ENCODE assay signal across 25 cellular contexts in the genomic region with DNA sequence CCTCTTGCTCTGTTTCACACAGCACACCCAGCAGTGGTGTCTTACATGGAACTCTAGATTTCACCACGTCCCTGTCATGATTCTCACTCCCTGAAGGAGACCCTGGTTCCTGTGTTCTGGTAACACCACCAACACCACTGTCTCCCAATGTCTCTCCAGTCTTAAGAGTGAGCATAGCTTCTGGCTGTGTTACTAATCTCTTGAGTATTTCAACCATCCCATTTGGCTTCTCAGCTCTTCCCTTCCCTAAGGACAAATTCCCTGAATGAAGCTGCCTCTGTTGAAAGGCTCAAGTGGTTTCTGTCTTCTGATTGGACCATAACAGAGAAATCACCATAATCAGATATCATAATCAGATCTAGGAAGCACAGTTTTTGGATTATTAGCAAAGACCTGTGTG.
A peak's percentile ranks its signal among the peaks of the same experiment; 100 is the strongest.
DNase-seq lines count a peak whose midpoint lies in the region; ATAC-seq, FAIRE-seq and TF ChIP-seq lines count a peak whose summit lies in the region.
"Had no signal": no experiment of that assay in that cellular context is flagged by ENCODE, and none has a peak within 500 bp of the region (broad histone marks: within the 10 kb centered on the region; RNA-seq: fewer than 3 reads in every experiment).

No MANE protein-coding gene starts in this region.

- POLR2A ChIA-PET in activated CD4-positive, alpha-beta memory T cell treated with anti-CD3 and anti-CD28 coated beads, Interleukin-2, amount 10 ng/mL, durations not matched to agents 7 days and 5 days (lab: Charles Lee) = no interaction called here

- no peaks in the 10 kb centered on the region for H3K27me3 Mint-ChIP-seq in astrocyte (ENCODE audit: low read depth, unreplicated experiment)
- H3K27me3 Mint-ChIP-seq in activated CD4-positive, alpha-beta memory T cell treated with anti-CD3 and anti-CD28 coated beads, Interleukin-2, amount 10 ng/mL, durations not matched to agents 7 days and 5 days = no peaks in the 10 kb centered on the region
- H3K27me3 Mint-ChIP-seq: activated CD4-positive, alpha-beta T cell treated with anti-CD3 and anti-CD28 coated beads, Interleukin-2, amount 10 ng/mL, durations not matched to agents 7 days and 5 days; B cell; stimulated activated memory B cell treated with anti-CD40 and anti-IgM and Interleukin-4, amounts not matched to agents 10 μg/mL and 1 μg/mL and 100 μg/mL, for 72 hours had no signal

- no peak overlapping the region for H3K27ac Mint-ChIP-seq in astrocyte (ENCODE audit: unreplicated experiment)
- H3K27ac Mint-ChIP-seq in activated CD4-positive, alpha-beta memory T cell treated with anti-CD3 and anti-CD28 coated beads, Interleukin-2, amount 10 ng/mL, durations not matched to agents 7 days and 5 days = no peak overlapping the region
- H3K27ac Mint-ChIP-seq: activated CD4-positive, alpha-beta T cell treated with anti-CD3 and anti-CD28 coated beads, Interleukin-2, amount 10 ng/mL, durations not matched to agents 7 days and 5 days; B cell; natural killer cell; stimulated activated memory B cell treated with anti-CD40 and anti-IgM and Interleukin-4, amounts not matched to agents 10 μg/mL and 1 μg/mL and 100 μg/mL, for 72 hours had no signal

- H3K36me3 Mint-ChIP-seq in astrocyte (ENCODE audit: low read depth, unreplicated experiment) = no peaks in the 10 kb centered on the region
- no peaks in the 10 kb centered on the region for H3K36me3 Mint-ChIP-seq in activated CD4-positive, alpha-beta memory T cell treated with anti-CD3 and anti-CD28 coated beads, Interleukin-2, amount 10 ng/mL, durations not matched to agents 7 days and 5 days (ENCODE audit: low read depth)
- H3K36me3 Mint-ChIP-seq: natural killer cell; stimulated activated memory B cell treated with anti-CD40 and anti-IgM and Interleukin-4, amounts not matched to agents 10 μg/mL and 1 μg/mL and 100 μg/mL, for 72 hours had no signal

- H3K9me3 ChIP-seq in astrocyte (ENCODE audit: insufficient read depth, low read depth, low read length) = no peaks in the 10 kb centered on the region
- H3K9me3 ChIP-seq: pancreas had no signal

- no peak overlapping the region for H3K9ac ChIP-seq in astrocyte (ENCODE audit: low read length)

- H3K9me3 Mint-ChIP-seq in astrocyte (ENCODE audit: unreplicated experiment) = no peaks in the 10 kb centered on the region
- peaks cover 3% of the 10 kb centered on the region for H3K9me3 Mint-ChIP-seq in activated CD4-positive, alpha-beta memory T cell treated with anti-CD3 and anti-CD28 coated beads, Interleukin-2, amount 10 ng/mL, durations not matched to agents 7 days and 5 days
- H3K9me3 Mint-ChIP-seq: activated CD4-positive, alpha-beta T cell treated with anti-CD3 and anti-CD28 coated beads, Interleukin-2, amount 10 ng/mL, durations not matched to agents 7 days and 5 days had no signal

- peaks cover 9% of the 10 kb centered on the region for H3K4me1 Mint-ChIP-seq in astrocyte (ENCODE audit: low read depth, unreplicated experiment)
- H3K4me1 Mint-ChIP-seq in activated CD4-positive, alpha-beta memory T cell treated with anti-CD3 and anti-CD28 coated beads, Interleukin-2, amount 10 ng/mL, durations not matched to agents 7 days and 5 days = no peaks in the 10 kb centered on the region
- H3K4me1 Mint-ChIP-seq: activated CD4-positive, alpha-beta T cell treated with anti-CD3 and anti-CD28 coated beads, Interleukin-2, amount 10 ng/mL, durations not matched to agents 7 days and 5 days; B cell; natural killer cell; stimulated activated memory B cell treated with anti-CD40 and anti-IgM and Interleukin-4, amounts not matched to agents 10 μg/mL and 1 μg/mL and 100 μg/mL, for 72 hours had no signal

- H3K79me2 ChIP-seq in astrocyte (ENCODE audit: insufficient read depth, low read length) = no peaks in the 10 kb centered on the region

- no peak overlapping the region for H3K4me3 ChIP-seq in astrocyte (ENCODE audit: insufficient read depth, low read depth, low read length)
- H3K4me3 ChIP-seq: pancreas had no signal

- H3K4me2 ChIP-seq in astrocyte (ENCODE audit: low read length) = no peak overlapping the region

- H4K20me1 ChIP-seq in astrocyte (ENCODE audit: insufficient read depth, low read length) = no peaks in the 10 kb centered on the region

- no peak for ATAC-seq in HG03097 (IDR thresholded peaks at IDR 0.05; ENCODE audit: low FRiP score, unreplicated experiment)
- ATAC-seq in HG03520 (IDR thresholded peaks at IDR 0.05; ENCODE audit: unreplicated experiment) = no peak
- ATAC-seq in GM19023 (IDR thresholded peaks at IDR 0.05; ENCODE audit: unreplicated experiment) = no peak
- ATAC-seq: natural killer cell; pancreas; Right ventricle myocardium inferior; sciatic nerve; stimulated activated memory B cell treated with anti-CD40 and anti-IgM and Interleukin-4, amounts not matched to agents 10 μg/mL and 1 μg/mL and 100 μg/mL, for 72 hours had no signal

- H3K4me3 Mint-ChIP-seq in astrocyte (ENCODE audit: unreplicated experiment) = no peak overlapping the region
- H3K4me3 Mint-ChIP-seq in activated CD4-positive, alpha-beta memory T cell treated with anti-CD3 and anti-CD28 coated beads, Interleukin-2, amount 10 ng/mL, durations not matched to agents 7 days and 5 days = no peak overlapping the region
- H3K4me3 Mint-ChIP-seq: activated CD4-positive, alpha-beta T cell treated with anti-CD3 and anti-CD28 coated beads, Interleukin-2, amount 10 ng/mL, durations not matched to agents 7 days and 5 days; B cell; natural killer cell; stimulated activated memory B cell treated with anti-CD40 and anti-IgM and Interleukin-4, amounts not matched to agents 10 μg/mL and 1 μg/mL and 100 μg/mL, for 72 hours had no signal

- DNase-seq in EL = peak; percentile 90
- DNase-seq in LHCN-M2 (ENCODE audit: low read depth) = peak; percentile 25
- DNase-seq in astrocyte (ENCODE audit: low read depth) = peak; percentile 15
- DNase-seq in myocyte (ENCODE audit: low read depth) = peak; percentile 66
- DNase-seq in activated CD4-positive, alpha-beta memory T cell treated with anti-CD3 and anti-CD28 coated beads, Interleukin-2, amount 10 ng/mL, durations not matched to agents 7 days and 5 days = no peak
- DNase-seq: activated CD4-positive, alpha-beta T cell treated with anti-CD3 and anti-CD28 coated beads, Interleukin-2, amount 10 ng/mL, durations not matched to agents 7 days and 5 days; activated naive CD4-positive, alpha-beta T cell treated with Interleukin-2 at 50 U/mL for 16 hours; anterior cingulate cortex; effector memory CD4-positive, alpha-beta T cell; head of caudate nucleus; MM.1S; natural killer cell; NCI-H1694; NCI-H345; pancreas; T-helper 1 cell had no signal

- H3K4me1 ChIP-seq in astrocyte (ENCODE audit: insufficient read depth, low read length) = no peaks in the 10 kb centered on the region
- H3K4me1 ChIP-seq: pancreas had no signal

- no peaks in the 10 kb centered on the region for H3K27me3 ChIP-seq in astrocyte (ENCODE audit: insufficient read depth, low read length)
- H3K27me3 ChIP-seq: pancreas had no signal

- FAIRE-seq in astrocyte (lab: Jason Lieb, UNC) = no peak
- FAIRE-seq: GM19239, H1, pancreas had no signal

- CTCF ChIA-PET in activated CD4-positive, alpha-beta memory T cell treated with anti-CD3 and anti-CD28 coated beads, Interleukin-2, amount 10 ng/mL, durations not matched to agents 7 days and 5 days (lab: Charles Lee) = no interaction called here

- H3K27ac ChIP-seq in astrocyte (ENCODE audit: low read depth, low read length) = no peak overlapping the region
- H3K27ac ChIP-seq: pancreas had no signal

- no peak for TF ChIP-seq CTCF in astrocyte (IDR thresholded peaks at IDR 0.05; ENCODE audit: insufficient read depth, low read depth, low read length)

- H3K36me3 ChIP-seq in astrocyte (ENCODE audit: insufficient read depth, low read length) = no peaks in the 10 kb centered on the region
- H3K36me3 ChIP-seq: pancreas had no signal

- peak overlapping the region; percentile 33 for H2AFZ ChIP-seq in astrocyte (ENCODE audit: low read depth, low read length)
